Comparison of ENCODE assay signal across 19 cellular contexts in genomic region chr5:97658116-97658900, GRCh38.
"Had no signal": no experiment of that assay in that cellular context is flagged by ENCODE, and none has a peak within 500 bp of the region (broad histone marks: within the 10 kb centered on the region; RNA-seq: fewer than 3 reads in every experiment).

No MANE protein-coding gene starts in this region.

- H3K4me1 ChIP-seq: right lobe of liver had no signal

- H3K36me3 ChIP-seq: right lobe of liver had no signal

- H3K27ac ChIP-seq: coronary artery, epithelial cell of prostate, right lobe of liver, VCaP had no signal

- H3K36me3 Mint-ChIP-seq: immature natural killer cell, natural killer cell, type B pancreatic cell had no signal

- DNase-seq: activated CD4-positive, alpha-beta memory T cell treated with anti-CD3 and anti-CD28 coated beads, Interleukin-2, amount 10 ng/mL, durations not matched to agents 7 days and 5 days; activated CD8-positive, alpha-beta memory T cell treated with anti-CD3 and anti-CD28 coated beads, Interleukin-2, amount 50 U/mL, for 4 hours; activated T-cell treated with anti-CD3 and anti-CD28 coated beads, Interleukin-2, amount 50 U/mL, for 72 hours; central memory CD4-positive, alpha-beta T cell; effector CD8-positive, alpha-beta T cell; immature natural killer cell; left colon; mucosa of descending colon; natural killer cell; nucleus accumbens; stimulated activated CD4-positive, alpha-beta T cell treated with anti-CD3 and anti-CD28 coated beads, Interleukin-12 subunit alpha, Interleukin-12 subunit beta, amount 100 ng/mL, for 4 hours; stimulated activated naive CD4-positive, alpha-beta T cell; T-helper 1 cell had no signal

- H3K27me3 Mint-ChIP-seq: activated CD4-positive, alpha-beta memory T cell treated with anti-CD3 and anti-CD28 coated beads, Interleukin-2, amount 10 ng/mL, durations not matched to agents 7 days and 5 days; progenitor cell of endocrine pancreas; type B pancreatic cell had no signal

- H3K4me3 ChIP-seq: coronary artery, mucosa of descending colon, right lobe of liver had no signal

- H3K27me3 ChIP-seq: right lobe of liver had no signal

- H3K9me3 ChIP-seq: mucosa of descending colon, right lobe of liver had no signal

- H3K4me3 Mint-ChIP-seq: activated CD4-positive, alpha-beta memory T cell treated with anti-CD3 and anti-CD28 coated beads, Interleukin-2, amount 10 ng/mL, durations not matched to agents 7 days and 5 days; activated T-cell treated with anti-CD3 and anti-CD28 coated beads, Interleukin-2, amount 50 U/mL, for 72 hours; immature natural killer cell; natural killer cell; type B pancreatic cell had no signal

- H3K27ac Mint-ChIP-seq: activated CD4-positive, alpha-beta memory T cell treated with anti-CD3 and anti-CD28 coated beads, Interleukin-2, amount 10 ng/mL, durations not matched to agents 7 days and 5 days; activated T-cell treated with anti-CD3 and anti-CD28 coated beads, Interleukin-2, amount 50 U/mL, for 72 hours; immature natural killer cell; natural killer cell; progenitor cell of endocrine pancreas; type B pancreatic cell had no signal

- H3K9me3 Mint-ChIP-seq: activated CD4-positive, alpha-beta memory T cell treated with anti-CD3 and anti-CD28 coated beads, Interleukin-2, amount 10 ng/mL, durations not matched to agents 7 days and 5 days; type B pancreatic cell had no signal

- H3K4me1 Mint-ChIP-seq: activated CD4-positive, alpha-beta memory T cell treated with anti-CD3 and anti-CD28 coated beads, Interleukin-2, amount 10 ng/mL, durations not matched to agents 7 days and 5 days; immature natural killer cell; natural killer cell had no signal
